Comparison of ENCODE assay signal across 35 cellular contexts in genomic region chr1:227368009-227368408, GRCh38. TPM values are rescaled to one million over a fixed set of nuclear protein-coding genes. Genes with fewer than 3 reads are reported as not detected.
DNase-seq lines count a peak whose midpoint lies in the region; ATAC-seq, FAIRE-seq and TF ChIP-seq lines count a peak whose summit lies in the region.
"Had no signal": no experiment of that assay in that cellular context is flagged by ENCODE, and none has a peak within 500 bp of the region (broad histone marks: within the 10 kb centered on the region; RNA-seq: fewer than 3 reads in every experiment).

No MANE protein-coding gene starts in this region.

- peaks cover 24% of the 10 kb centered on the region for H3K4me1 Mint-ChIP-seq in WTC11
- H3K4me1 Mint-ChIP-seq: B cell; CD14-positive monocyte; CD4-positive, alpha-beta memory T cell; CD4-positive, CD25-positive, alpha-beta regulatory T cell; CD8-positive, alpha-beta memory T cell had no signal

- H3K9ac ChIP-seq in K562 (ENCODE audit: insufficient read depth in 1 of 2, low read depth in 2 of 2, low read length in 2 of 2): no peak overlapping the region
- H3K9ac ChIP-seq: BLaER1; BLaER1 treated with 17β-estradiol and CSF1 and Interleukin-3, amounts not matched to agents 10 nM and 100 nM had no signal

- ATAC-seq in WTC11 (no peak), K562 (no peak), HG02623 (IDR thresholded peaks at IDR 0.05; ENCODE audit: unreplicated experiment) (no peak)
- ATAC-seq: A549; CD8-positive, alpha-beta T cell had no signal

- H3K27me3 ChIP-seq in K562 (ENCODE audit: control insufficient read depth in 2 of 2, insufficient read depth in 2 of 2, low read length in 2 of 2): no peaks in the 10 kb centered on the region
- H3K27me3 ChIP-seq: BE2C; BLaER1; BLaER1 treated with 17β-estradiol and CSF1 and Interleukin-3, amounts not matched to agents 10 nM and 100 nM had no signal

- no peaks in the 10 kb centered on the region for H3K36me3 ChIP-seq in HEK293 (ENCODE audit: control insufficient read depth in 2 of 2, insufficient read depth in 1 of 2, low read length in 2 of 2)
- no peaks in the 10 kb centered on the region for H3K36me3 ChIP-seq in K562 (ENCODE audit: control insufficient read depth, insufficient read depth, low read length)
- H3K36me3 ChIP-seq: BE2C; BLaER1; BLaER1 treated with 17β-estradiol and CSF1 and Interleukin-3, amounts not matched to agents 10 nM and 100 nM had no signal

- no peaks in the 10 kb centered on the region for H3K9me1 ChIP-seq in K562 (ENCODE audit: control insufficient read depth, insufficient read depth, low read length)

- FAIRE-seq in K562 (lab: Jason Lieb, UNC): no peak
- FAIRE-seq: A204.1, A549, D721Med had no signal

- DNase-seq in WTC11 (ENCODE audit: low spot score): no peak
- no peak for DNase-seq in K562 (ENCODE audit: extremely low read depth in 1 of 4, low spot score in 3 of 4)
- DNase-seq in activated CD4-positive, alpha-beta T cell treated with anti-CD3 and anti-CD28 coated beads for 1 hour: no peak
- no peak for DNase-seq in head of caudate nucleus
- DNase-seq: 8988T; ACHN; AML-193; BE2C; C1 segment of cervical spinal cord; Caco-2; Calu3; CD4-positive, alpha-beta memory T cell; CD4-positive, alpha-beta T cell; CD4-positive, CD25-positive, alpha-beta regulatory T cell; CD8-positive, alpha-beta memory T cell; CD8-positive, alpha-beta T cell; COR-L47; DMS 273 treated with DMSO at 0.1 percent for 48 hours; DMS153; DMS53; DMS79; DMS79 treated with DMSO at 0.1 percent for 48 hours; DND-41; EL had no signal

- no peak overlapping the region for H3K4me3 Mint-ChIP-seq in WTC11
- H3K4me3 Mint-ChIP-seq: B cell; CD14-positive monocyte; CD4-positive, alpha-beta memory T cell; CD4-positive, alpha-beta T cell; CD4-positive, CD25-positive, alpha-beta regulatory T cell; CD8-positive, alpha-beta memory T cell; CD8-positive, alpha-beta T cell had no signal

- H3K36me3 Mint-ChIP-seq in WTC11: no peaks in the 10 kb centered on the region
- H3K36me3 Mint-ChIP-seq: CD14-positive monocyte; CD4-positive, alpha-beta memory T cell; CD4-positive, CD25-positive, alpha-beta regulatory T cell; CD8-positive, alpha-beta memory T cell; CD8-positive, alpha-beta T cell had no signal

- CTCF ChIA-PET in HEK293 (lab: Yijun Ruan, JAX) (interaction anchor here (0.6 to 0.8 kb wide), 2 partner anchors 12 to 30 kb away, joined by 3 read pairs; no protein-coding TSS in a partner anchor), WTC11 (lab: Charles Lee) (no interaction called here), K562 (lab: Yijun Ruan, JAX; ENCODE audit: low intra/inter-chr PET ratio) (interaction anchor here (0.6 kb wide), 1 partner anchor 9 kb away, joined by 6 read pairs; no protein-coding TSS in a partner anchor)

- no peak for TF ChIP-seq RAD21 in K562 (CRISPR knock-in tag; conservative IDR thresholded peaks at IDR 0.05 in 1 of 2, IDR thresholded peaks at IDR 0.05 in 1 of 2)

- H3K9me3 ChIP-seq in HEK293 (ENCODE audit: control insufficient read depth, insufficient read depth, low read depth, low read length) (no peaks in the 10 kb centered on the region), K562 (replicated peaks; ENCODE audit: control insufficient read depth, insufficient read depth, low read depth, low read length) (no peaks in the 10 kb centered on the region)
- H3K9me3 ChIP-seq: A549; BE2C; BLaER1; BLaER1 treated with 17β-estradiol and CSF1 and Interleukin-3, amounts not matched to agents 10 nM and 100 nM had no signal

- TF ChIP-seq EP300 in K562 (IDR thresholded peaks at IDR 0.05; ENCODE audit: low read length): no peak

- no peak for TF ChIP-seq CTCF in HEK293 (tag by site-specific recombination; IDR thresholded peaks at IDR 0.05)
- TF ChIP-seq CTCF in WTC11 (IDR thresholded peaks at IDR 0.05): no peak
- TF ChIP-seq CTCF in K562 (IDR thresholded peaks at IDR 0.05 in 2 of 3, conservative IDR thresholded peaks at IDR 0.05 in 1 of 3; ENCODE audit: insufficient read depth in 2 of 3, low read depth in 1 of 3, low read length in 3 of 3): no peak

- H4K20me1 ChIP-seq in K562 (replicated peaks; ENCODE audit: control insufficient read depth, insufficient read depth, low read length): no peaks in the 10 kb centered on the region
- H4K20me1 ChIP-seq: BLaER1; BLaER1 treated with 17β-estradiol and CSF1 and Interleukin-3, amounts not matched to agents 10 nM and 100 nM had no signal

- H3K79me2 ChIP-seq in K562 (ENCODE audit: control insufficient read depth, insufficient read depth, low read length): no peaks in the 10 kb centered on the region

- BruUV-seq in K562 (replicated peaks; lab: Mats Ljungman, UMichigan): no TSS peak

- no peak overlapping the region for H2AFZ ChIP-seq in K562 (ENCODE audit: low read depth, low read length)

- 94% methylated on average over 1 of the region's 1 CpG for WGBS in K562 (ENCODE audit: insufficient coverage, low coverage, missing lambda C conversion rate)

- H3K9me3 Mint-ChIP-seq in WTC11: no peaks in the 10 kb centered on the region
- H3K9me3 Mint-ChIP-seq: CD4-positive, alpha-beta memory T cell; CD4-positive, alpha-beta T cell; CD4-positive, CD25-positive, alpha-beta regulatory T cell; CD8-positive, alpha-beta memory T cell; CD8-positive, alpha-beta T cell had no signal

- no peak overlapping the region for H3K27ac Mint-ChIP-seq in WTC11
- H3K27ac Mint-ChIP-seq: B cell; CD14-positive monocyte; CD4-positive, alpha-beta memory T cell; CD4-positive, alpha-beta T cell; CD4-positive, CD25-positive, alpha-beta regulatory T cell; CD8-positive, alpha-beta memory T cell; CD8-positive, alpha-beta T cell had no signal

- H3K27ac ChIP-seq in HEK293 (ENCODE audit: extremely low read depth, low read depth, low read length) (no peak overlapping the region), K562 (ENCODE audit: extremely low read depth, low read depth, low read length) (no peak overlapping the region)
- H3K27ac ChIP-seq: 22Rv1; A549; BLaER1; BLaER1 treated with 17β-estradiol and CSF1 and Interleukin-3, amounts not matched to agents 10 nM and 100 nM; C4-2B had no signal

- intact Hi-C loops in K562 (cut with micrococcal nuclease): no loop called here
- intact Hi-C loops in head of caudate nucleus (cut with DNase I): no loop called here

- POLR2A ChIA-PET in HEK293 (lab: Yijun Ruan, JAX): no interaction called here
- POLR2A ChIA-PET in WTC11 (lab: Charles Lee): no interaction called here
- POLR2A ChIA-PET in K562 (lab: Yijun Ruan, JAX): interaction anchor here (3.7 kb wide), 1 partner anchor 12 kb away, joined by 12 read pairs; no protein-coding TSS in a partner anchor

- H3K4me1 ChIP-seq in HEK293 (ENCODE audit: control insufficient read depth, insufficient read depth, low read length): peaks cover 34% of the 10 kb centered on the region
- H3K4me1 ChIP-seq in K562 (replicated peaks in 1 of 2; ENCODE audit: control insufficient read depth in 2 of 2, insufficient read depth in 2 of 2, low read length in 2 of 2): peaks cover 8 to 29% of the 10 kb centered on the region in 2 experiments; a peak in 4 of 5 replicates
- H3K4me1 ChIP-seq: BLaER1; BLaER1 treated with 17β-estradiol and CSF1 and Interleukin-3, amounts not matched to agents 10 nM and 100 nM; Caco-2 had no signal

- H3K27me3 Mint-ChIP-seq in WTC11 (ENCODE audit: low read depth): no peaks in the 10 kb centered on the region; the same call in 1 of the 2 replicates

- TF ChIP-seq POLR2A in K562 (conservative IDR thresholded peaks at IDR 0.05): no peak

- H3K4me3 ChIP-seq in HEK293 (ENCODE audit: low read depth, low read length) (no peak overlapping the region), K562 (no peak overlapping the region)
- H3K4me3 ChIP-seq: A549; BLaER1; BLaER1 treated with 17β-estradiol and CSF1 and Interleukin-3, amounts not matched to agents 10 nM and 100 nM had no signal

- in situ Hi-C loops in K562 (cut with MboI): no loop called here

- H3K4me2 ChIP-seq in K562 (ENCODE audit: insufficient read depth, low read length): no peak overlapping the region
- H3K4me2 ChIP-seq: A549; BLaER1; BLaER1 treated with 17β-estradiol and CSF1 and Interleukin-3, amounts not matched to agents 10 nM and 100 nM had no signal

TF ChIP-seq in HEK293, 187 proteins besides CTCF, POLR2A, EP300 and RAD21 (continues in another document):
- TF ChIP-seq ZNF121 (tag by site-specific recombination; IDR thresholded peaks at IDR 0.05) (peak; percentile 61; the same call in 1 of the 2 replicates), ZEB2 (tag by site-specific recombination; IDR thresholded peaks at IDR 0.05) (no peak)

TF ChIP-seq in WTC11, 78 proteins besides CTCF, POLR2A, EP300 and RAD21 (continues in another document):
- 0 out of 2 replicates have a peak, but pooled peaks have one; percentile 51 for TF ChIP-seq ZNF121 (CRISPR knock-in tag; IDR thresholded peaks at IDR 0.05)

TF ChIP-seq in K562, 482 proteins besides CTCF, POLR2A, EP300 and RAD21 (continues in another document):
- TF ChIP-seq RBM25 (IDR thresholded peaks at IDR 0.05; ENCODE audit: low read depth, low read length, severe bottlenecking) (peak; percentile 21), ETV5 (CRISPR knock-in tag; IDR thresholded peaks at IDR 0.05; ENCODE audit: low read depth) (no peak), EHMT2 (IDR thresholded peaks at IDR 0.05) (no peak), ZNF121 (CRISPR knock-in tag; conservative IDR thresholded peaks at IDR 0.05) (peak; percentile 75)

RNA-seq across cellular contexts. Expression of gene CDC42BPA, which starts 49.7 kb away (rescaled TPM):
- total RNA-seq in WTC11 (2021) (22.2 to 25.2 TPM (median 22.9 TPM) in 3 replicates), K562 (2014; rRNA removed) (41.1 and 57.4 TPM in 2 replicates), K562 (2014; rRNA removed; fragmentation: Illumina TruSeq; extraction: Trizol) (69.8 and 76.9 TPM in 2 replicates), K562 (2015; rRNA removed; fragmentation: Illumina TruSeq; extraction: Trizol) (73.9 and 77.5 TPM in 2 replicates), K562 (2021) (49.8 and 54.9 TPM in 2 replicates)
- 57.9 and 301 TPM in 2 replicates for total RNA-seq in K562 (2011; cell fraction: chromatin; rRNA removed; ENCODE audit: low replicate concordance)
- 30.5 and 47.2 TPM in 2 replicates for total RNA-seq in K562 (2011; cell fraction: nucleolus; rRNA removed)
- 88.9 and 189 TPM in 2 replicates for total RNA-seq in K562 (2011; cell fraction: nucleoplasm; rRNA removed)
- polyA plus RNA-seq in K562 (2011; rRNA removed) (27.7 and 44.1 TPM in 2 replicates), K562 (2014; fragmentation: Illumina TruSeq; extraction: Trizol) (31.6 and 34.5 TPM in 2 replicates), K562 (2014; fragmentation: Nextera tagmentation; extraction: Ambion mirVana) (10 to 100 TPM in 1 of 2 experiments, 1 to 10 TPM in 1; 8.0 to 52.1 TPM), K562 (2014; rRNA removed) (27.0 and 27.4 TPM in 2 replicates)
- polyA plus RNA-seq in K562 (2011; cell fraction: cytosol; rRNA removed): 16.9 and 17.7 TPM in 2 replicates
- 29.4 and 39.0 TPM in 2 replicates for polyA plus RNA-seq in K562 (2011; cell fraction: nucleus; rRNA removed)
- polyA plus RNA-seq in K562 (2012): 25.7 and 29.0 TPM in 2 replicates
- polyA minus RNA-seq in K562 (2011; rRNA and poly(A)+ RNA removed): 164 and 196 TPM in 2 replicates
- 34.5 and 62.7 TPM in 2 replicates for polyA minus RNA-seq in K562 (2011; cell fraction: cytosol; rRNA and poly(A)+ RNA removed)
- polyA minus RNA-seq in K562 (2011; cell fraction: nucleus; rRNA and poly(A)+ RNA removed): 138 and 164 TPM in 2 replicates
- polyA plus RNA-seq: CD4-positive, alpha-beta memory T cell had no signal

Comparison
In these comparisons a context has a peak if more than half of its experiments do, and no peak if none do; other contexts are left out.
1. Of the 44 proteins assayed by ChIP-seq in both K562 and HEK293: peak only in K562: none; only in HEK293: none; in both: ZNF121; in neither: 43.